ENCODE assay signal across 1 cellular context in genomic region chr3:183163563-183163962, GRCh38.
TF ChIP-seq lines count a peak whose summit lies in the region.

No MANE protein-coding gene starts in this region.

TF ChIP-seq in GM23338, 12 proteins besides CTCF, POLR2A, EP300 and RAD21 (continued from another document):
- TF ChIP-seq ZNF462 (CRISPR knock-in tag; IDR thresholded peaks at IDR 0.05) (no peak), EZH2 (IDR thresholded peaks at IDR 0.05; ENCODE audit: low read depth, unreplicated experiment) (no peak), ZNF114 (CRISPR knock-in tag; IDR thresholded peaks at IDR 0.05) (no peak), ZNF331 (CRISPR knock-in tag; IDR thresholded peaks at IDR 0.05; ENCODE audit: low read depth) (no peak), REST (IDR thresholded peaks at IDR 0.05; ENCODE audit: unreplicated experiment) (no peak), EZH2phosphoT487 (IDR thresholded peaks at IDR 0.05; ENCODE audit: unreplicated experiment) (no peak)
